10 cellular contexts compared by ENCODE assay signal in genomic region chr19:42767319-42767718, GRCh38. TPM values are rescaled to one million over a fixed set of nuclear protein-coding genes. Genes with fewer than 3 reads are reported as not detected.
DNase-seq lines count a peak whose midpoint lies in the region; TF ChIP-seq lines count a peak whose summit lies in the region.
"Not testable (repeated sequence)": the region's sequence is repeated elsewhere in the genome, so short reads cannot be mapped to it uniquely, and the experiment has no call there.
"Had no signal": no experiment of that assay in that cellular context is flagged by ENCODE, and none has a peak within 500 bp of the region (broad histone marks: within the 10 kb centered on the region; RNA-seq: fewer than 3 reads in every experiment).

No MANE protein-coding gene starts in this region.

- H3K79me2 ChIP-seq in SU-DHL-6 (ENCODE audit: insufficient read depth, low read length), result not testable (repeated sequence)

- H2AFZ ChIP-seq in SU-DHL-6 (ENCODE audit: low read depth, low read length, severe bottlenecking), result not testable (repeated sequence)

- H3K27me3 ChIP-seq in SU-DHL-6 (ENCODE audit: low read length); brain microvascular endothelial cell (replicated peaks); esophagus squamous epithelium: not testable (repeated sequence)

- TF ChIP-seq POLR2A in esophagus squamous epithelium (IDR thresholded peaks at IDR 0.05), result not testable (repeated sequence)

- not testable (repeated sequence) for H3F3A ChIP-seq in SU-DHL-6 (ENCODE audit: insufficient read depth)

- DNase-seq in brain microvascular endothelial cell; esophagus squamous epithelium (lab: John Stamatoyannopoulos, UW); neural crest cell (ENCODE audit: low read depth, low spot score): not testable (repeated sequence)

- intact Hi-C loops in esophagus squamous epithelium (cut with DNase I), result not testable (repeated sequence)

- not testable (repeated sequence) for H3K27ac ChIP-seq in C4-2B; SU-DHL-6 (ENCODE audit: low read depth, low read length); brain microvascular endothelial cell; esophagus squamous epithelium

- H3K27me3 Mint-ChIP-seq in neural crest cell (ENCODE audit: low read depth), result not testable (repeated sequence)

- not testable (repeated sequence) for H3K9me2 ChIP-seq in SU-DHL-6 (replicated peaks; ENCODE audit: insufficient read depth, low read length)

- not testable (repeated sequence) for H3K36me3 Mint-ChIP-seq in neural crest cell (ENCODE audit: low read depth)

- 55 to 59% methylated on average over 5 to 7 of the region's 8 CpGs for WGBS in esophagus squamous epithelium, 2 donors

- H3K36me3 ChIP-seq in SU-DHL-6 (ENCODE audit: low read length); brain microvascular endothelial cell (replicated peaks); esophagus squamous epithelium: not testable (repeated sequence)

- H3K4me3 ChIP-seq in SU-DHL-6 (ENCODE audit: insufficient read depth, low read length, poor library complexity, severe bottlenecking); brain microvascular endothelial cell (ENCODE audit: low read depth, low read length); esophagus squamous epithelium: not testable (repeated sequence)

- H4K20me1 ChIP-seq in SU-DHL-6 (ENCODE audit: low read depth, low read length), result not testable (repeated sequence)

- H3K4me2 ChIP-seq in SU-DHL-6 (ENCODE audit: low read depth, low read length, poor library complexity, severe bottlenecking), result not testable (repeated sequence)

- not testable (repeated sequence) for H3K9me3 ChIP-seq in SU-DHL-6 (ENCODE audit: insufficient read depth, low read length); esophagus squamous epithelium

- not testable (repeated sequence) for H3K4me3 Mint-ChIP-seq in neural crest cell

- not testable (repeated sequence) for H3K4me1 Mint-ChIP-seq in neural crest cell

- in situ Hi-C loops in brain microvascular endothelial cell (cut with HindIII; ENCODE audit: low pct_ligation_motif_present, low sequenced_read_pairs), result not testable (repeated sequence)

- not testable (repeated sequence) for H3K9ac ChIP-seq in SU-DHL-6 (ENCODE audit: low read length)

- H3K9me3 Mint-ChIP-seq in neural crest cell, result not testable (repeated sequence)

- TF ChIP-seq CTCF in C4-2B (conservative IDR thresholded peaks at IDR 0.05), result peak; percentile 62
- peak; percentile 17 for TF ChIP-seq CTCF in GM12873 (IDR thresholded peaks at IDR 0.05; ENCODE audit: insufficient read depth, low read depth, low read length, missing control alignments)
- peak; percentile 45 for TF ChIP-seq CTCF in LNCAP (IDR thresholded peaks at IDR 0.05)
- TF ChIP-seq CTCF in SU-DHL-6 (IDR thresholded peaks at IDR 0.05; ENCODE audit: insufficient read depth, low read length, poor library complexity, severe bottlenecking), result peak; percentile 15
- peak; percentile 15 for TF ChIP-seq CTCF in brain microvascular endothelial cell (IDR thresholded peaks at IDR 0.05; ENCODE audit: low read depth, low read length, missing control alignments)
- peak in 4 of 6 experiments; percentile 6 to 58 (median 32) for TF ChIP-seq CTCF in esophagus squamous epithelium (IDR thresholded peaks at IDR 0.05)
- TF ChIP-seq CTCF in neural crest cell (conservative IDR thresholded peaks at IDR 0.05), result peak; percentile 14

- H3K4me1 ChIP-seq in esophagus squamous epithelium, result not testable (repeated sequence)

- not testable (repeated sequence) for H3K27ac Mint-ChIP-seq in neural crest cell (ENCODE audit: unreplicated experiment)

RNA-seq across cellular contexts. Expression of gene PSG8, which starts 1.8 kb away (rescaled TPM):
- total RNA-seq in esophagus squamous epithelium (not detected), neural crest cell (not detected in 2 replicates)
- total RNA-seq: GM23248, PC-3, Right ventricle myocardium superior had no signal

RNA-seq across cellular contexts. Expression of gene PSG3, which starts 27.0 kb away (rescaled TPM):
- total RNA-seq in esophagus squamous epithelium (not detected), neural crest cell (not detected in 2 replicates)
- total RNA-seq: GM23248, PC-3, Right ventricle myocardium superior had no signal
